Comparison of ENCODE assay signal across 17 cellular contexts in the genomic region with DNA sequence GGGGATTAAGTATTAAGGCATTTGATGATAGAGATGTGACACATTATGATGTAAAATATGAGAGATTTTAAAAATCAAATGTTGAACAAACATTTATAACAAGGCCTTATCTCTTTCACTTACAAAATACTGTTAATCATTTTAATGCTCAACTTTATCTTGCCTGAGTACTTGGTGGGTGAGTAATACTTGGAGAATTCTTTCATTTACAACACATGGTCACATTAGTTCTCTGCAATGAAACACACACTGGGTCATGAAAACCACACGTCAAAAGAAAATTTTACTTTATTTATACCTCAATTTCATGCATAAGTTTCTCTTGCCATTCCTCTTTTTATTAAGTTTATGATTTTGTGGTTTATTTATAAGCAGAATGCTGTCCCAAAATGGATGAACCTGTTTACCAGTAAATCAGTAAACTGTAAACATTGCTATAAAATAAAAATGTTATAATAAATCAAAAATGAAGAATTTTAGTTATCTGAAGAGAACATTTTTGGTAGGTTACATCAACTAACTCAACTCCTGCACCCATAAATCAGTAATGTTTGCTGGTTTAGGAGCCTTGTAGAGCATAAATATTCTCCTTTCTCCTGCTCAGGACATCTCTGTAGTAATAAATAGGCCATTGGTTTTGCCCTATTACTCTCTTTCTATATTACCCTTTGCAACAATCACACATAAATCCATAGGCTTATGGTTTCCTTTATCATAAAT.
"Had no signal": no experiment of that assay in that cellular context is flagged by ENCODE, and none has a peak within 500 bp of the region (broad histone marks: within the 10 kb centered on the region; RNA-seq: fewer than 3 reads in every experiment).

No MANE protein-coding gene starts in this region.

- H3K4me1 ChIP-seq: breast epithelium, esophagus muscularis mucosa, lower lobe of right lung, parathyroid adenoma, sigmoid colon, upper lobe of right lung had no signal

- H3K4me2 ChIP-seq: hepatocyte had no signal

- H3K79me2 ChIP-seq: hepatocyte, parathyroid adenoma had no signal

- ATAC-seq: left colon; lower lobe of right lung; natural killer cell treated with Interleukin-12 subunit alpha and Interleukin-12 subunit beta and Interleukin-15 and Interleukin-18, amount 100 ng/mL, for 72 hours; stimulated activated naive B cell treated with anti-CD40 and anti-IgM and Interleukin-4, amounts not matched to agents 10 μg/mL and 1 μg/mL and 100 μg/mL, for 72 hours; upper lobe of right lung had no signal

- H2AFZ ChIP-seq: hepatocyte, parathyroid adenoma had no signal

- H3K36me3 ChIP-seq: breast epithelium, esophagus muscularis mucosa, lower lobe of right lung, sigmoid colon, upper lobe of right lung had no signal

- H3K9me3 ChIP-seq: breast epithelium, esophagus muscularis mucosa, lower lobe of right lung, sigmoid colon, upper lobe of right lung had no signal

- H3K27ac ChIP-seq: breast epithelium, esophagus muscularis mucosa, hepatocyte, lower lobe of right lung, parathyroid adenoma, sigmoid colon, upper lobe of right lung had no signal

- H3K27me3 ChIP-seq: breast epithelium, esophagus muscularis mucosa, hepatocyte, sigmoid colon, upper lobe of right lung had no signal

- H3K4me3 ChIP-seq: breast epithelium, esophagus muscularis mucosa, hepatocyte, lower lobe of right lung, sigmoid colon, upper lobe of right lung had no signal

- H3K9ac ChIP-seq: parathyroid adenoma had no signal

- FAIRE-seq: astrocyte had no signal

- DNase-seq: activated CD4-positive, alpha-beta T cell treated with anti-CD3 and anti-CD28 coated beads, Interleukin-2, amount 10 ng/mL, durations not matched to agents 7 days and 5 days; activated CD8-positive, alpha-beta memory T cell treated with anti-CD3 and anti-CD28 coated beads, Interleukin-2, amount 50 U/mL, for 4 hours; activated gamma-delta T cell; activated T-cell treated with anti-CD3 and anti-CD28 coated beads, Interleukin-2, amount 50 U/mL, for 48 hours; cerebellar nuclear complex; effector CD8-positive, alpha-beta T cell; left colon; lower lobe of right lung; sigmoid colon; stimulated activated naive B cell treated with anti-CD40 and anti-IgM and Interleukin-4, amounts not matched to agents 10 μg/mL and 1 μg/mL and 100 μg/mL, for 72 hours; upper lobe of right lung had no signal
